In genomic region chr15:60399246-60399915, GRCh38 we compare ENCODE assay signal across 2 cellular contexts.
TF ChIP-seq lines count a peak whose summit lies in the region.

No MANE protein-coding gene starts in this region.

TF ChIP-seq in SK-N-SH, 30 proteins besides CTCF, POLR2A, EP300 and RAD21 (continued from another document):
- TF ChIP-seq USF1 (IDR thresholded peaks at IDR 0.05; ENCODE audit: borderline replicate concordance, low read depth) (no peak), USF2 (IDR thresholded peaks at IDR 0.05; ENCODE audit: borderline replicate concordance, low read depth, low read length) (no peak), SMC3 (IDR thresholded peaks at IDR 0.05; ENCODE audit: low read depth, low read length) (no peak), IRF3 (IDR thresholded peaks at IDR 0.05; ENCODE audit: low read depth, low read length) (no peak), TEAD4 (IDR thresholded peaks at IDR 0.05; ENCODE audit: borderline replicate concordance, insufficient read depth) (no peak), GATA2 (CRISPR knock-in tag; IDR thresholded peaks at IDR 0.05) (no peak), PBX3 (IDR thresholded peaks at IDR 0.05) (no peak), EZH2phosphoT487 (IDR thresholded peaks at IDR 0.05; ENCODE audit: borderline replicate concordance, low read depth) (no peak), MEF2A (IDR thresholded peaks at IDR 0.05; ENCODE audit: borderline replicate concordance, low read depth) (no peak), POLR2AphosphoS5 (IDR thresholded peaks at IDR 0.05; ENCODE audit: low read depth, low read length) (no peak), TCF12 (IDR thresholded peaks at IDR 0.05) (no peak)

TF ChIP-seq in SK-N-SH treated with all-trans-retinoic acid at 6 μM for 48 hours, 23 proteins besides CTCF, POLR2A, EP300 and RAD21 (continued from another document):
- TF ChIP-seq CREB5 (CRISPR knock-in tag; IDR thresholded peaks at IDR 0.05; ENCODE audit: low read depth) (no peak), ZNF565 (CRISPR knock-in tag; conservative IDR thresholded peaks at IDR 0.05; ENCODE audit: low read depth) (no peak), POU6F1 (CRISPR knock-in tag; IDR thresholded peaks at IDR 0.05; ENCODE audit: borderline replicate concordance, low read depth) (no peak), ESRRG (CRISPR knock-in tag; IDR thresholded peaks at IDR 0.05) (no peak), ARNTL (CRISPR knock-in tag; IDR thresholded peaks at IDR 0.05; ENCODE audit: borderline replicate concordance, low read depth) (no peak), CSDC2 (CRISPR knock-in tag; IDR thresholded peaks at IDR 0.05) (no peak), PATZ1 (CRISPR knock-in tag; IDR thresholded peaks at IDR 0.05; ENCODE audit: borderline replicate concordance) (no peak), SNAI2 (CRISPR knock-in tag; IDR thresholded peaks at IDR 0.05) (no peak), ZFP3 (CRISPR knock-in tag; IDR thresholded peaks at IDR 0.05) (no peak), BACH2 (CRISPR knock-in tag; IDR thresholded peaks at IDR 0.05; ENCODE audit: borderline replicate concordance) (no peak)
